Comparison of ENCODE assay signal across 1 cellular context in genomic region chr18:70464343-70465114, GRCh38.
TF ChIP-seq lines count a peak whose summit lies in the region.

No MANE protein-coding gene starts in this region.

TF ChIP-seq in GM23338, 12 proteins besides CTCF, POLR2A, EP300 and RAD21 (continued from another document):
- TF ChIP-seq ZNF462 (CRISPR knock-in tag; IDR thresholded peaks at IDR 0.05) (no peak), ZNF114 (CRISPR knock-in tag; IDR thresholded peaks at IDR 0.05) (no peak), EZH2phosphoT487 (IDR thresholded peaks at IDR 0.05; ENCODE audit: unreplicated experiment) (no peak), NANOG (IDR thresholded peaks at IDR 0.05; ENCODE audit: borderline replicate concordance) (no peak), STAT1 (IDR thresholded peaks at IDR 0.05; ENCODE audit: unreplicated experiment) (no peak), ZNF331 (CRISPR knock-in tag; IDR thresholded peaks at IDR 0.05; ENCODE audit: low read depth) (no peak), POLR2AphosphoS5 (IDR thresholded peaks at IDR 0.05; ENCODE audit: low read depth) (no peak)
